ENCODE assay signal across 9 cellular contexts in genomic region chr15:69454953-69455352, GRCh38. TPM values are rescaled to one million over a fixed set of nuclear protein-coding genes. Genes with fewer than 3 reads are reported as not detected.
A peak's percentile ranks its signal among the peaks of the same experiment; 100 is the strongest.
DNase-seq lines count a peak whose midpoint lies in the region; FAIRE-seq and TF ChIP-seq lines count a peak whose summit lies in the region.
"Had no signal": no experiment of that assay in that cellular context is flagged by ENCODE, and none has a peak within 500 bp of the region (broad histone marks: within the 10 kb centered on the region; RNA-seq: fewer than 3 reads in every experiment).

No MANE protein-coding gene starts in this region.

- peak overlapping the region; percentile 95; the same call in 1 of the 2 replicates for H3K27ac ChIP-seq in 22Rv1

- H3K27me3 Mint-ChIP-seq in activated T-helper 1 cell treated with anti-CD3 and anti-CD28 coated beads, Interleukin-12 subunit alpha, Interleukin-12 subunit beta, Interleukin-2, Interleukin-4 antibody, amounts not matched to agents 30 ng/mL and 10 ng/mL and 1 ng/mL, durations not matched to agents 14 hours and 24 hours and 36 hours (ENCODE audit: insufficient read depth), result no peaks in the 10 kb centered on the region

- TF ChIP-seq POLR2A in H54 (IDR thresholded peaks at IDR 0.05; ENCODE audit: low read depth, low read length), result no peak

- TF ChIP-seq CTCF in 22Rv1 (IDR thresholded peaks at IDR 0.05), result no peak
- no peak for TF ChIP-seq CTCF in GM12864 (IDR thresholded peaks at IDR 0.05; ENCODE audit: low read depth, low read length, missing control alignments)

- H3K9me3 Mint-ChIP-seq in activated T-helper 1 cell treated with anti-CD3 and anti-CD28 coated beads, Interleukin-12 subunit alpha, Interleukin-12 subunit beta, Interleukin-2, Interleukin-4 antibody, amounts not matched to agents 30 ng/mL and 10 ng/mL and 1 ng/mL, durations not matched to agents 14 hours and 24 hours and 36 hours, result no peaks in the 10 kb centered on the region

- no peaks in the 10 kb centered on the region for H3K9me3 ChIP-seq in iPS-18c (ENCODE audit: control insufficient read depth, insufficient read depth, low read length)

- peaks cover 51% of the 10 kb centered on the region for H3K36me3 Mint-ChIP-seq in activated T-helper 1 cell treated with anti-CD3 and anti-CD28 coated beads, Interleukin-12 subunit alpha, Interleukin-12 subunit beta, Interleukin-2, Interleukin-4 antibody, amounts not matched to agents 30 ng/mL and 10 ng/mL and 1 ng/mL, durations not matched to agents 14 hours and 24 hours and 36 hours (ENCODE audit: low read depth)

- peak overlapping the region; percentile 99 for H3K4me3 Mint-ChIP-seq in activated T-helper 1 cell treated with anti-CD3 and anti-CD28 coated beads, Interleukin-12 subunit alpha, Interleukin-12 subunit beta, Interleukin-2, Interleukin-4 antibody, amounts not matched to agents 30 ng/mL and 10 ng/mL and 1 ng/mL, durations not matched to agents 14 hours and 24 hours and 36 hours

- intact Hi-C loops in activated T-helper 1 cell treated with anti-CD3 and anti-CD28 coated beads, Interleukin-12 subunit alpha, Interleukin-12 subunit beta, Interleukin-2, Interleukin-4 antibody, amounts not matched to agents 30 ng/mL and 10 ng/mL and 1 ng/mL, durations not matched to agents 14 hours and 24 hours and 36 hours (cut with micrococcal nuclease), result no loop called here

- H3K4me3 ChIP-seq in GM12864 (ENCODE audit: low read depth, low read length), result peak overlapping the region; percentile 91
- H3K4me3 ChIP-seq in iPS-18c (ENCODE audit: insufficient read depth, low read depth, low read length), result peak overlapping the region; percentile 26; the same call in 1 of the 2 replicates

- H3K27ac Mint-ChIP-seq in activated T-helper 1 cell treated with anti-CD3 and anti-CD28 coated beads, Interleukin-12 subunit alpha, Interleukin-12 subunit beta, Interleukin-2, Interleukin-4 antibody, amounts not matched to agents 30 ng/mL and 10 ng/mL and 1 ng/mL, durations not matched to agents 14 hours and 24 hours and 36 hours, result no peak overlapping the region

- no peak for FAIRE-seq in H54 (lab: Jason Lieb, UNC)

- no peak for DNase-seq in GM12864 (ENCODE audit: low read depth)
- DNase-seq in activated T-helper 1 cell treated with anti-CD3 and anti-CD28 coated beads, Interleukin-12 subunit alpha, Interleukin-12 subunit beta, Interleukin-2, Interleukin-4 antibody, amounts not matched to agents 30 ng/mL and 10 ng/mL and 1 ng/mL, durations not matched to agents 14 hours and 24 hours and 36 hours (ENCODE audit: low spot score), result no peak
- no peak for DNase-seq in putamen (ENCODE audit: low spot score)
- DNase-seq in amygdala (lab: John Stamatoyannopoulos, UW), result no peak
- no peak for DNase-seq in amniotic stem cell (lab: John Stamatoyannopoulos, UW)
- DNase-seq in H54 (ENCODE audit: insufficient read length, low spot score), result no peak
- DNase-seq: NCI-H187 treated with DMSO at 0.1 percent for 48 hours had no signal

- peaks cover 35% of the 10 kb centered on the region for H3K4me1 Mint-ChIP-seq in activated T-helper 1 cell treated with anti-CD3 and anti-CD28 coated beads, Interleukin-12 subunit alpha, Interleukin-12 subunit beta, Interleukin-2, Interleukin-4 antibody, amounts not matched to agents 30 ng/mL and 10 ng/mL and 1 ng/mL, durations not matched to agents 14 hours and 24 hours and 36 hours (ENCODE audit: low read depth)

RNA-seq across cellular contexts. Expression of gene RPLP1, which starts 2.3 kb away (rescaled TPM):
- total RNA-seq in activated T-helper 1 cell treated with anti-CD3 and anti-CD28 coated beads, Interleukin-12 subunit alpha, Interleukin-12 subunit beta, Interleukin-2, Interleukin-4 antibody, amounts not matched to agents 30 ng/mL and 10 ng/mL and 1 ng/mL, durations not matched to agents 14 hours and 24 hours and 36 hours, result 1,633 and 1,710 TPM in 2 replicates

RNA-seq across cellular contexts. Expression of gene KIF23, which starts 40.8 kb away (rescaled TPM):
- total RNA-seq in activated T-helper 1 cell treated with anti-CD3 and anti-CD28 coated beads, Interleukin-12 subunit alpha, Interleukin-12 subunit beta, Interleukin-2, Interleukin-4 antibody, amounts not matched to agents 30 ng/mL and 10 ng/mL and 1 ng/mL, durations not matched to agents 14 hours and 24 hours and 36 hours, result 40.8 and 41.6 TPM in 2 replicates
